Comparison of ENCODE assay signal across 8 cellular contexts in genomic region chr1:85576256-85576641, GRCh38. TPM values are rescaled to one million over a fixed set of nuclear protein-coding genes. Genes with fewer than 3 reads are reported as not detected.
A peak's percentile ranks its signal among the peaks of the same experiment; 100 is the strongest.
DNase-seq lines count a peak whose midpoint lies in the region; ATAC-seq and TF ChIP-seq lines count a peak whose summit lies in the region.

No MANE protein-coding gene starts in this region.

- H3K4me3 ChIP-seq in GM12865 (ENCODE audit: low read depth, low read length) (peak overlapping the region; percentile 62), foreskin fibroblast (ENCODE audit: low read depth in 1 of 2, low read length in 2 of 2) (peak overlapping the region; percentile 76 to 78), retinal pigment epithelial cell (ENCODE audit: low read length) (peak overlapping the region; percentile 95)

- H3K4me3 Mint-ChIP-seq in T-helper 17 cell: peak overlapping the region; percentile 81

- DNase-seq in GM12865 (ENCODE audit: low read depth): no peak
- no peak for DNase-seq in T-helper 17 cell
- no peak for DNase-seq in foreskin fibroblast
- no peak for DNase-seq in retinal pigment epithelial cell (ENCODE audit: low read depth)
- DNase-seq in NCI-H1048 (lab: John Stamatoyannopoulos, UW): no peak
- no peak for DNase-seq in NCI-H146 treated with DMSO at 0.1 percent for 48 hours (lab: John Stamatoyannopoulos, UW; ENCODE audit: unreplicated experiment)

- ATAC-seq in T-helper 17 cell (no peak), HG03565 (IDR thresholded peaks at IDR 0.05; ENCODE audit: unreplicated experiment) (no peak), HG02973 (IDR thresholded peaks at IDR 0.05; ENCODE audit: unreplicated experiment) (no peak)

- H3K27me3 Mint-ChIP-seq in T-helper 17 cell: peaks cover 75% of the 10 kb centered on the region

- peaks cover 5% of the 10 kb centered on the region for H3K36me3 Mint-ChIP-seq in T-helper 17 cell (ENCODE audit: low read depth)

- peaks cover 18% of the 10 kb centered on the region for H3K4me1 Mint-ChIP-seq in T-helper 17 cell

- no peak for TF ChIP-seq CTCF in GM12865 (IDR thresholded peaks at IDR 0.05; ENCODE audit: insufficient read depth, low read depth, low read length, missing control alignments)
- TF ChIP-seq CTCF in foreskin fibroblast (IDR thresholded peaks at IDR 0.05; ENCODE audit: low read depth, low read length): no peak
- no peak for TF ChIP-seq CTCF in retinal pigment epithelial cell (conservative IDR thresholded peaks at IDR 0.05; ENCODE audit: low read depth, low read length)

- H3K27ac Mint-ChIP-seq in T-helper 17 cell: no peak overlapping the region

- no peaks in the 10 kb centered on the region for H3K9me3 ChIP-seq in T-helper 17 cell (ENCODE audit: control insufficient read depth, low read length, poor library complexity, severe bottlenecking)

RNA-seq across cellular contexts. Expression of gene CCN1, which starts 4.3 kb away (rescaled TPM):
- total RNA-seq in T-helper 17 cell: not detected
